In the genomic region with DNA sequence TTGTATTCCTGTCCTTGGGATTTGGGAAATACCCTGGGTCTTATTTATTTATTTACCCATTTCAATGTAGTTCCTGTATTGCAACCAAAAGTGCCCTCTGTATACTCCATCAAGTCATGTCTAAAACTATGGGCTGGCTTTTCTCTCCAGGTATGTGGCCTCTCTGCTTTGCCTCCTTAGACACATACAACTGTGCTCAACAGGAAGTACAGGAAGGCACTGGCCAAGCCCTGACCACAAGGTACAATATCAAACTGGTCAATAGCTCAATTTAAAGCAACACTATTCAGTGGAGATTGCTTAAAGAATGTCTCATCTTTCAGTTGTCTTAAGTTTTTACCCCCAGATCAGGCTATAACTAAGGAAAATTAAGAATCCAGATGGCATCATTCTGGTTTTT, we compare ENCODE assay signal across 9 cellular contexts. TPM values are rescaled to one million over a fixed set of nuclear protein-coding genes. Genes with fewer than 3 reads are reported as not detected.
"Had no signal": no experiment of that assay in that cellular context is flagged by ENCODE, and none has a peak within 500 bp of the region (broad histone marks: within the 10 kb centered on the region; RNA-seq: fewer than 3 reads in every experiment).

No MANE protein-coding gene starts in this region.

- DNase-seq: GDM1, GF-D8 had no signal

- FAIRE-seq: G401.6, GM12878, GM12891, GM12892, GM18507, GM19239 had no signal

- ATAC-seq: GM12878 had no signal

- H3K4me3 ChIP-seq: GM12878 had no signal

RNA-seq across cellular contexts. Expression of a gene that starts 42.3 kb away (rescaled TPM):
- total RNA-seq: G401, GM12878 had no signal
